ENCODE assay signal across 19 cellular contexts in genomic region chr10:110825510-110825909, GRCh38. TPM values are rescaled to one million over a fixed set of nuclear protein-coding genes. Genes with fewer than 3 reads are reported as not detected.
DNase-seq lines count a peak whose midpoint lies in the region; ATAC-seq and TF ChIP-seq lines count a peak whose summit lies in the region.
"Had no signal": no experiment of that assay in that cellular context is flagged by ENCODE, and none has a peak within 500 bp of the region (broad histone marks: within the 10 kb centered on the region; RNA-seq: fewer than 3 reads in every experiment).

No MANE protein-coding gene starts in this region.

- no peaks in the 10 kb centered on the region for H3K9me3 ChIP-seq in left ventricle myocardium inferior (replicated peaks)
- no peaks in the 10 kb centered on the region for H3K9me3 ChIP-seq in muscle layer of colon (ENCODE audit: low read length)
- H3K9me3 ChIP-seq in gastrocnemius medialis, result no peaks in the 10 kb centered on the region
- H3K9me3 ChIP-seq: HAP-1 had no signal

- in situ Hi-C loops in gastrocnemius medialis (cut with MboI; ENCODE audit: low sequenced_read_pairs in 4 of 4), result no loop called here

- H3K9ac ChIP-seq in muscle layer of colon (ENCODE audit: low read length), result no peak overlapping the region

- H3K36me3 ChIP-seq in left ventricle myocardium inferior (peaks cover 21% of the 10 kb centered on the region), muscle layer of colon (ENCODE audit: insufficient read depth, low read length) (no peaks in the 10 kb centered on the region), gastrocnemius medialis (no peaks in the 10 kb centered on the region)
- H3K36me3 ChIP-seq: HAP-1 had no signal

- TF ChIP-seq POLR2A in gastrocnemius medialis (IDR thresholded peaks at IDR 0.05), result no peak

- peak overlapping the region; percentile 43 for H3K27ac ChIP-seq in left ventricle myocardium inferior (replicated peaks)
- peak overlapping the region; percentile 52 for H3K27ac ChIP-seq in muscle layer of colon (ENCODE audit: low read depth, low read length)
- H3K27ac ChIP-seq in gastrocnemius medialis, result peak overlapping the region; percentile 21 to 96 (median 82)

- H3K4me1 ChIP-seq in left ventricle myocardium inferior (peaks cover 92% of the 10 kb centered on the region), muscle layer of colon (ENCODE audit: insufficient read depth, low read length) (peaks cover 94% of the 10 kb centered on the region), gastrocnemius medialis (peaks cover 61 to 67% of the 10 kb centered on the region in 2 donors)
- H3K4me1 ChIP-seq: HAP-1 had no signal

- no peaks in the 10 kb centered on the region for H3K27me3 ChIP-seq in left ventricle myocardium inferior (ENCODE audit: low read depth)
- no peaks in the 10 kb centered on the region for H3K27me3 ChIP-seq in muscle layer of colon (ENCODE audit: control insufficient read depth in 1 of 2, insufficient read depth in 2 of 2, low read length in 2 of 2)
- H3K27me3 ChIP-seq in gastrocnemius medialis, result no peaks in the 10 kb centered on the region

- DNase-seq in left ventricle myocardium inferior (no peak), Right ventricle myocardium inferior (ENCODE audit: missing footprints) (no peak), gastrocnemius medialis (no peak), NOMO-1 (lab: John Stamatoyannopoulos, UW; ENCODE audit: unreplicated experiment in 2 of 2) (no peak), NK-92 (lab: John Stamatoyannopoulos, UW; ENCODE audit: unreplicated experiment) (no peak), CD1c-positive myeloid dendritic cell (ENCODE audit: extremely low spot score) (no peak)
- DNase-seq: AML-193; C1 segment of cervical spinal cord; EL; GF-D8; NCI-H1092; NCI-H1436; NCI-H187 treated with DMSO at 0.1 percent for 48 hours; NK-92 treated with Interleukin-12 subunit alpha and Interleukin-12 subunit beta, amount 100 ng/mL, for 24 hours had no signal

- no peak for TF ChIP-seq CTCF in left ventricle myocardium inferior (IDR thresholded peaks at IDR 0.05; ENCODE audit: borderline replicate concordance)
- TF ChIP-seq CTCF in gastrocnemius medialis (IDR thresholded peaks at IDR 0.05 in 4 of 5, conservative IDR thresholded peaks at IDR 0.05 in 1 of 5), result no peak

- intact Hi-C loops in left ventricle myocardium inferior (cut with micrococcal nuclease), result no loop called here
- intact Hi-C loops in Right ventricle myocardium inferior (cut with DNase I), result no loop called here
- intact Hi-C loops in gastrocnemius medialis (cut with DNase I; ENCODE audit: low total_unique reads), result loop anchor here (10.0 kb wide), 1 partner anchor 81 kb away; no protein-coding TSS in a partner anchor

- ATAC-seq in Right ventricle myocardium inferior, result no peak
- no peak for ATAC-seq in gastrocnemius medialis
- ATAC-seq: GM23338, K562, Panc1 had no signal

- H3K4me3 ChIP-seq in left ventricle myocardium inferior, result no peak overlapping the region
- H3K4me3 ChIP-seq in muscle layer of colon (ENCODE audit: low read depth in 1 of 2, low read length in 2 of 2), result peak overlapping the region in 1 of 2 donors; percentile 8
- H3K4me3 ChIP-seq in gastrocnemius medialis, result no peak overlapping the region
- H3K4me3 ChIP-seq: GM23338, HAP-1, K562 had no signal

RNA-seq across cellular contexts. Expression of gene PDCD4, which starts 46.2 kb away (rescaled TPM):
- total RNA-seq in left ventricle myocardium inferior, result 86.5 TPM
- total RNA-seq in Right ventricle myocardium inferior, result 71.6 TPM
- 10 to 100 TPM in 1 of 4 donors, 1 to 10 TPM in 3; 6.4 to 15.6 (median 9.8) TPM for total RNA-seq in gastrocnemius medialis
